ENCODE assay signal across 1 cellular context in genomic region chr4:13706130-13706529, GRCh38.
TF ChIP-seq lines count a peak whose summit lies in the region.

No MANE protein-coding gene starts in this region.

TF ChIP-seq in GM23338, 12 proteins besides CTCF, POLR2A, EP300 and RAD21 (continued from another document):
- TF ChIP-seq ZNF462 (CRISPR knock-in tag; IDR thresholded peaks at IDR 0.05) (no peak), STAT1 (IDR thresholded peaks at IDR 0.05; ENCODE audit: unreplicated experiment) (no peak), CREB1 (CRISPR knock-in tag; IDR thresholded peaks at IDR 0.05; ENCODE audit: low read depth) (no peak), EZH2 (IDR thresholded peaks at IDR 0.05; ENCODE audit: low read depth, unreplicated experiment) (no peak), ETS1 (IDR thresholded peaks at IDR 0.05) (no peak)
